In the genomic region with DNA sequence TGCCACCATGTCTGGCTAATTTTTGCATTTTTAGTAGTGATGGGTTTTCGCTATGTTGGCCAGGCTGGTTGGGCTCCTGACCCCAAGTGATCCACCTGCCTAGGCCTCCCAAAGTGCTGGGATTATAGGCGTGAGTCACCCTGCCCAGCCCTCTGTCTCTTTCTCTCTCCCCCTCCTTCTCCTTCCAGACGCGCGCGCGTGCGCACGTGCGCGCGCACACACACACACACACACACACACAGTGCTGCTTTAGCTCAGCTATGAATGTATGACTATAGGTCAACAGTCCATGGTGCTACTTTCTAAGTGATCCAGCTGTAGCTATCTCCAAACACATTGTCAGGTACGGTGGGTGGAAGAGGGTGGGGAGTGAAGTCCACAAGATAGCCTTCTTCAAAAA, we compare ENCODE assay signal across 21 cellular contexts.
DNase-seq lines count a peak whose midpoint lies in the region; TF ChIP-seq lines count a peak whose summit lies in the region.
"Had no signal": no experiment of that assay in that cellular context is flagged by ENCODE, and none has a peak within 500 bp of the region (broad histone marks: within the 10 kb centered on the region; RNA-seq: fewer than 3 reads in every experiment).

No MANE protein-coding gene starts in this region.

- no peak overlapping the region for H2BK120ac ChIP-seq in mesenchymal stem cell (ENCODE audit: low read depth, low read length)

- no peaks in the 10 kb centered on the region for H3K9me3 ChIP-seq in hepatocyte (ENCODE audit: low read depth)
- no peaks in the 10 kb centered on the region for H3K9me3 ChIP-seq in mesenchymal stem cell (ENCODE audit: control insufficient read depth, low read length)
- H3K9me3 ChIP-seq in neural progenitor cell (ENCODE audit: low read depth), result no peaks in the 10 kb centered on the region
- H3K9me3 ChIP-seq: BE2C, BLaER1 had no signal

- H3K4ac ChIP-seq in mesenchymal stem cell (ENCODE audit: low read depth in 1 of 2, low read length in 2 of 2), result no peak overlapping the region

- H3K27ac ChIP-seq in hepatocyte, result peak overlapping the region; percentile 51
- H3K27ac ChIP-seq in mesenchymal stem cell (ENCODE audit: low read length, poor library complexity, severe bottlenecking), result no peak overlapping the region
- H3K27ac ChIP-seq in neural progenitor cell, result no peak overlapping the region
- H3K27ac ChIP-seq: 22Rv1, BLaER1 had no signal

- H4K91ac ChIP-seq in mesenchymal stem cell (ENCODE audit: low read length), result peak overlapping the region; percentile 50

- H3K4me3 ChIP-seq in hepatocyte (no peak overlapping the region), mesenchymal stem cell (ENCODE audit: insufficient read depth in 1 of 2, low read depth in 1 of 2, low read length in 2 of 2) (no peak overlapping the region), neural progenitor cell (no peak overlapping the region)
- H3K4me3 ChIP-seq: BLaER1 had no signal

- H3K27ac Mint-ChIP-seq in neural progenitor cell, result peak overlapping the region; percentile 94
- H3K27ac Mint-ChIP-seq: CD4-positive, alpha-beta memory T cell; CD4-positive, CD25-positive, alpha-beta regulatory T cell had no signal

- no peak overlapping the region for H3K9ac ChIP-seq in mesenchymal stem cell (ENCODE audit: low read length)
- H3K9ac ChIP-seq in neural progenitor cell, result no peak overlapping the region
- H3K9ac ChIP-seq: BLaER1 had no signal

- no peaks in the 10 kb centered on the region for H3K9me2 ChIP-seq in hepatocyte (replicated peaks; ENCODE audit: insufficient read depth)

- H3K14ac ChIP-seq in mesenchymal stem cell (ENCODE audit: low read length in 2 of 2), result peak overlapping the region in 1 of 2 experiments; percentile 51

- no peaks in the 10 kb centered on the region for H3K27me3 ChIP-seq in hepatocyte
- H3K27me3 ChIP-seq in mesenchymal stem cell (ENCODE audit: control insufficient read depth in 1 of 2, insufficient read depth in 1 of 2, low read length in 2 of 2), result no peaks in the 10 kb centered on the region
- H3K27me3 ChIP-seq in neural progenitor cell, result no peaks in the 10 kb centered on the region
- H3K27me3 ChIP-seq: BE2C, BLaER1 had no signal

- no peak overlapping the region for H4K8ac ChIP-seq in mesenchymal stem cell (ENCODE audit: low read length)

- DNase-seq in DMS53 (lab: John Stamatoyannopoulos, UW) (peak; percentile 5), DMS53 treated with DMSO at 0.1 percent for 48 hours (lab: John Stamatoyannopoulos, UW; ENCODE audit: unreplicated experiment) (no peak), hepatocyte (ENCODE audit: low spot score) (peak; percentile 72), mesenchymal stem cell (no peak), neural progenitor cell (ENCODE audit: low spot score) (no peak), A172 (ENCODE audit: low spot score) (no peak), globus pallidus (ENCODE audit: low spot score) (no peak), NCI-H1105 (lab: John Stamatoyannopoulos, UW) (no peak)
- DNase-seq: ACHN; BE2C; C1 segment of cervical spinal cord; Calu3; CD4-positive, alpha-beta memory T cell; CD4-positive, CD25-positive, alpha-beta regulatory T cell; CD8-positive, alpha-beta memory T cell; COR-L47; DMS79 treated with DMSO at 0.1 percent for 48 hours; GF-D8 had no signal

- H3K4me3 Mint-ChIP-seq in neural progenitor cell, result no peak overlapping the region
- H3K4me3 Mint-ChIP-seq: CD14-positive monocyte; CD4-positive, alpha-beta memory T cell; CD4-positive, CD25-positive, alpha-beta regulatory T cell; CD8-positive, alpha-beta memory T cell had no signal

- H3K4me2 ChIP-seq in hepatocyte, result peak overlapping the region; percentile 7
- no peak overlapping the region for H3K4me2 ChIP-seq in mesenchymal stem cell (ENCODE audit: low read length, poor library complexity, severe bottlenecking)
- H3K4me2 ChIP-seq in neural progenitor cell, result no peak overlapping the region
- H3K4me2 ChIP-seq: BLaER1 had no signal

- H4K20me1 ChIP-seq in hepatocyte (ENCODE audit: insufficient read depth, poor library complexity, severe bottlenecking), result no peaks in the 10 kb centered on the region
- H4K20me1 ChIP-seq in neural progenitor cell (ENCODE audit: low read depth), result no peaks in the 10 kb centered on the region
- H4K20me1 ChIP-seq: BLaER1 had no signal

- H3K79me1 ChIP-seq in mesenchymal stem cell (replicated peaks; ENCODE audit: low read length, poor library complexity, severe bottlenecking), result no peaks in the 10 kb centered on the region

- no peak overlapping the region for H2AK5ac ChIP-seq in mesenchymal stem cell (ENCODE audit: low read length, severe bottlenecking)

- no peak overlapping the region for H2BK15ac ChIP-seq in mesenchymal stem cell (ENCODE audit: low read depth, poor library complexity, severe bottlenecking)

- H3K23ac ChIP-seq in mesenchymal stem cell (ENCODE audit: low read length in 2 of 2), result no peak overlapping the region

- peaks cover 14% of the 10 kb centered on the region for H3K4me1 ChIP-seq in hepatocyte (ENCODE audit: insufficient read depth)
- H3K4me1 ChIP-seq in mesenchymal stem cell (ENCODE audit: control insufficient read depth, insufficient read depth, low read depth, low read length), result no peaks in the 10 kb centered on the region
- H3K4me1 ChIP-seq in neural progenitor cell, result peaks cover 8% of the 10 kb centered on the region
- H3K4me1 ChIP-seq: BLaER1 had no signal

- no peaks in the 10 kb centered on the region for H3F3A ChIP-seq in neural progenitor cell (ENCODE audit: low read depth)

- peak overlapping the region in 1 of 2 experiments; percentile 1 for H3K18ac ChIP-seq in mesenchymal stem cell (ENCODE audit: low read depth in 1 of 2, low read length in 2 of 2)

- H3K79me2 ChIP-seq in hepatocyte (no peaks in the 10 kb centered on the region), neural progenitor cell (ENCODE audit: low read depth) (no peaks in the 10 kb centered on the region)

- no peaks in the 10 kb centered on the region for H3K27me3 Mint-ChIP-seq in neural progenitor cell (ENCODE audit: insufficient read depth, low read depth)
- H3K27me3 Mint-ChIP-seq: CD4-positive, alpha-beta memory T cell; CD4-positive, CD25-positive, alpha-beta regulatory T cell; CD8-positive, alpha-beta memory T cell had no signal

- peak overlapping the region; percentile 49 to 55 for H2BK12ac ChIP-seq in mesenchymal stem cell (ENCODE audit: low read length in 2 of 2)

- H3K36me3 Mint-ChIP-seq in neural progenitor cell, result peaks cover 3% of the 10 kb centered on the region
- H3K36me3 Mint-ChIP-seq: CD14-positive monocyte; CD4-positive, alpha-beta memory T cell; CD4-positive, CD25-positive, alpha-beta regulatory T cell; CD8-positive, alpha-beta memory T cell had no signal

- H2AFZ ChIP-seq in hepatocyte (no peak overlapping the region), mesenchymal stem cell (ENCODE audit: low read depth, low read length) (no peak overlapping the region), neural progenitor cell (replicated peaks) (no peak overlapping the region)

- no peaks in the 10 kb centered on the region for H3K36me3 ChIP-seq in hepatocyte (replicated peaks; ENCODE audit: insufficient read depth, low read depth)
- no peaks in the 10 kb centered on the region for H3K36me3 ChIP-seq in mesenchymal stem cell (ENCODE audit: control insufficient read depth in 1 of 2, insufficient read depth in 2 of 2, low read depth in 1 of 2, low read length in 2 of 2)
- no peaks in the 10 kb centered on the region for H3K36me3 ChIP-seq in neural progenitor cell
- H3K36me3 ChIP-seq: BE2C, BLaER1 had no signal

- WGBS in hepatocyte (ENCODE audit: low lambda C conversion rate, missing lambda C conversion rate), result 61% methylated on average over 13 of the region's 13 CpGs
- 100% methylated on average over 2 of the region's 13 CpGs for WGBS in mesenchymal stem cell

- peaks cover 2% of the 10 kb centered on the region for H3K4me1 Mint-ChIP-seq in neural progenitor cell
- H3K4me1 Mint-ChIP-seq: CD14-positive monocyte; CD4-positive, alpha-beta memory T cell; CD4-positive, CD25-positive, alpha-beta regulatory T cell; CD8-positive, alpha-beta memory T cell had no signal

- peaks cover 6% of the 10 kb centered on the region for H3K9me3 Mint-ChIP-seq in neural progenitor cell

- TF ChIP-seq CTCF in hepatocyte (IDR thresholded peaks at IDR 0.05; ENCODE audit: poor library complexity), result no peak
- no peak for TF ChIP-seq CTCF in neural progenitor cell (IDR thresholded peaks at IDR 0.05)

- no peak overlapping the region for H2BK5ac ChIP-seq in mesenchymal stem cell (ENCODE audit: low read depth, low read length, poor library complexity, severe bottlenecking)

Comparison
In these comparisons a context has a peak if more than half of its experiments do, and no peak if none do; other contexts are left out.
1. DNase-seq: peak in DMS53 (single experiment) and hepatocyte (single experiment); none in DMS53 treated with DMSO at 0.1 percent for 48 hours (single experiment), mesenchymal stem cell (single experiment), neural progenitor cell (single experiment), A172 (single experiment), globus pallidus (single experiment) and NCI-H1105 (single experiment).